ENCODE assay signal across 10 cellular contexts in the genomic region with DNA sequence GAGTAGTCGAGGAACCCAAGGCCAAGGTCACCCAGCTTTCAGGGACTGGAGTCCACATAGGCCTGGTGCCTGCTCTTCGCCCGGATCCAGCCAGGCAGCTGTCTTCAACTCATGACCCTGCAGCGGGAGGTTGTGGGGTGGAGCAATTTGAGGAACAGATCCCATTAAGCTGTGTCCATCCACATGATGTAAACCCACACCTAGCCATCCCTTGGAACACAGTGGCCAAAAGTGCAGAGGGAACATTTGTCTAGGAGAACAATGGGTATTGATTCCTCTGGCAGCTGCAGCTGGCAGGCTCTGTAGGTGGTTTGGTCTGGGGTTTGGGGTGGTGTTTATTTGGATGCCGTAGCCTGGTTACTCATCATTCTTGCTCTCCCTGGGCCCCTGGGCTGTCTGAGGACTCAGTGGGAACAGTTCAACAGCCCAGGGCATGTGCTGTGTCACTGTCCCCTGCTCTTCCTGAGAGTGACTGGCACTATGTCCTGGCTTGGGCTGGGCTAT.
DNase-seq lines count a peak whose midpoint lies in the region; ATAC-seq and TF ChIP-seq lines count a peak whose summit lies in the region.
"Had no signal": no experiment of that assay in that cellular context is flagged by ENCODE, and none has a peak within 500 bp of the region (broad histone marks: within the 10 kb centered on the region; RNA-seq: fewer than 3 reads in every experiment).

No MANE protein-coding gene starts in this region.

- H3K36me3 ChIP-seq in H7 (replicated peaks; ENCODE audit: control insufficient read depth, insufficient read depth, low read length) (no peaks in the 10 kb centered on the region), brain microvascular endothelial cell (replicated peaks) (no peaks in the 10 kb centered on the region), thyroid gland (no peaks in the 10 kb centered on the region)
- H3K36me3 ChIP-seq: cardiac muscle cell had no signal

- intact Hi-C loops in thyroid gland (cut with DNase I): no loop called here

- 82 to 86% methylated on average over 3 to 5 of the region's 5 CpGs for WGBS in thyroid gland, 2 donors

- H3K27ac ChIP-seq in angular gyrus (ENCODE audit: low read depth, low read length) (peak overlapping the region; percentile 63), brain microvascular endothelial cell (no peak overlapping the region), thyroid gland (no peak overlapping the region)
- H3K27ac ChIP-seq: cardiac muscle cell had no signal

- TF ChIP-seq CTCF in brain microvascular endothelial cell (IDR thresholded peaks at IDR 0.05; ENCODE audit: low read depth, low read length, missing control alignments) (no peak), thyroid gland (IDR thresholded peaks at IDR 0.05) (no peak)

- no peak for TF ChIP-seq POLR2A in thyroid gland (IDR thresholded peaks at IDR 0.05)

- no peaks in the 10 kb centered on the region for H3K27me3 ChIP-seq in H7 (ENCODE audit: control insufficient read depth, insufficient read depth, low read length)
- no peaks in the 10 kb centered on the region for H3K27me3 ChIP-seq in brain microvascular endothelial cell (replicated peaks)
- H3K27me3 ChIP-seq in thyroid gland: no peaks in the 10 kb centered on the region
- H3K27me3 ChIP-seq: cardiac muscle cell had no signal

- H3K9me3 ChIP-seq in thyroid gland: no peaks in the 10 kb centered on the region

- peaks cover under 1 to 11% of the 10 kb centered on the region in 2 donors for H3K4me1 ChIP-seq in thyroid gland

- ATAC-seq in SK-N-SH treated with all-trans-retinoic acid at 6 μM for 48 hours: no peak

- H3K4me3 ChIP-seq in H7 (ENCODE audit: insufficient read depth, low read depth, low read length): no peak overlapping the region
- no peak overlapping the region for H3K4me3 ChIP-seq in brain microvascular endothelial cell (ENCODE audit: low read depth, low read length)
- no peak overlapping the region for H3K4me3 ChIP-seq in thyroid gland (replicated peaks in 1 of 3)
- H3K4me3 ChIP-seq: cardiac muscle cell had no signal

- in situ Hi-C loops in brain microvascular endothelial cell (cut with HindIII; ENCODE audit: low pct_ligation_motif_present, low sequenced_read_pairs): no loop called here

- DNase-seq in COR-L47 (lab: John Stamatoyannopoulos, UW) (peak; percentile 96), NCI-H2029 (lab: John Stamatoyannopoulos, UW) (peak; percentile 71), mesenteric fat pad (ENCODE audit: low spot score) (peak; percentile 85), H7 (no peak), brain microvascular endothelial cell (no peak), thyroid gland (no peak)
- DNase-seq: activated CD8-positive, alpha-beta memory T cell treated with anti-CD3 and anti-CD28 coated beads, Interleukin-2, amount 50 U/mL, for 48 hours had no signal

TF ChIP-seq in SK-N-SH treated with all-trans-retinoic acid at 6 μM for 48 hours, 23 proteins besides CTCF, POLR2A, EP300 and RAD21:
- TF ChIP-seq, protein P1, sequence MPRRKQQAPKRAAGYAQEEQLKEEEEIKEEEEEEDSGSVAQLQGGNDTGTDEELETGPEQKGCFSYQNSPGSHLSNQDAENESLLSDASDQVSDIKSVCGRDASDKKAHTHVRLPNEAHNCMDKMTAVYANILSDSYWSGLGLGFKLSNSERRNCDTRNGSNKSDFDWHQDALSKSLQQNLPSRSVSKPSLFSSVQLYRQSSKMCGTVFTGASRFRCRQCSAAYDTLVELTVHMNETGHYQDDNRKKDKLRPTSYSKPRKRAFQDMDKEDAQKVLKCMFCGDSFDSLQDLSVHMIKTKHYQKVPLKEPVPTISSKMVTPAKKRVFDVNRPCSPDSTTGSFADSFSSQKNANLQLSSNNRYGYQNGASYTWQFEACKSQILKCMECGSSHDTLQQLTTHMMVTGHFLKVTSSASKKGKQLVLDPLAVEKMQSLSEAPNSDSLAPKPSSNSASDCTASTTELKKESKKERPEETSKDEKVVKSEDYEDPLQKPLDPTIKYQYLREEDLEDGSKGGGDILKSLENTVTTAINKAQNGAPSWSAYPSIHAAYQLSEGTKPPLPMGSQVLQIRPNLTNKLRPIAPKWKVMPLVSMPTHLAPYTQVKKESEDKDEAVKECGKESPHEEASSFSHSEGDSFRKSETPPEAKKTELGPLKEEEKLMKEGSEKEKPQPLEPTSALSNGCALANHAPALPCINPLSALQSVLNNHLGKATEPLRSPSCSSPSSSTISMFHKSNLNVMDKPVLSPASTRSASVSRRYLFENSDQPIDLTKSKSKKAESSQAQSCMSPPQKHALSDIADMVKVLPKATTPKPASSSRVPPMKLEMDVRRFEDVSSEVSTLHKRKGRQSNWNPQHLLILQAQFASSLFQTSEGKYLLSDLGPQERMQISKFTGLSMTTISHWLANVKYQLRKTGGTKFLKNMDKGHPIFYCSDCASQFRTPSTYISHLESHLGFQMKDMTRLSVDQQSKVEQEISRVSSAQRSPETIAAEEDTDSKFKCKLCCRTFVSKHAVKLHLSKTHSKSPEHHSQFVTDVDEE (CRISPR knock-in tag; IDR thresholded peaks at IDR 0.05): no peak
- no peak for TF ChIP-seq TOX (CRISPR knock-in tag; IDR thresholded peaks at IDR 0.05; ENCODE audit: borderline replicate concordance)
- TF ChIP-seq, protein P2, sequence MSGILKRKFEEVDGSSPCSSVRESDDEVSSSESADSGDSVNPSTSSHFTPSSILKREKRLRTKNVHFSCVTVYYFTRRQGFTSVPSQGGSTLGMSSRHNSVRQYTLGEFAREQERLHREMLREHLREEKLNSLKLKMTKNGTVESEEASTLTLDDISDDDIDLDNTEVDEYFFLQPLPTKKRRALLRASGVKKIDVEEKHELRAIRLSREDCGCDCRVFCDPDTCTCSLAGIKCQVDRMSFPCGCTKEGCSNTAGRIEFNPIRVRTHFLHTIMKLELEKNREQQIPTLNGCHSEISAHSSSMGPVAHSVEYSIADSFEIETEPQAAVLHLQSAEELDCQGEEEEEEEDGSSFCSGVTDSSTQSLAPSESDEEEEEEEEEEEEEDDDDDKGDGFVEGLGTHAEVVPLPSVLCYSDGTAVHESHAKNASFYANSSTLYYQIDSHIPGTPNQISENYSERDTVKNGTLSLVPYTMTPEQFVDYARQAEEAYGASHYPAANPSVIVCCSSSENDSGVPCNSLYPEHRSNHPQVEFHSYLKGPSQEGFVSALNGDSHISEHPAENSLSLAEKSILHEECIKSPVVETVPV (CRISPR knock-in tag; IDR thresholded peaks at IDR 0.05): no peak
- TF ChIP-seq SNAI2 (CRISPR knock-in tag; IDR thresholded peaks at IDR 0.05): no peak
- no peak for TF ChIP-seq ZFP3 (CRISPR knock-in tag; IDR thresholded peaks at IDR 0.05)
- TF ChIP-seq TCF4 (CRISPR knock-in tag; IDR thresholded peaks at IDR 0.05; ENCODE audit: borderline replicate concordance): no peak
- TF ChIP-seq ESRRG (CRISPR knock-in tag; IDR thresholded peaks at IDR 0.05): no peak
- no peak for TF ChIP-seq ARNTL (CRISPR knock-in tag; IDR thresholded peaks at IDR 0.05; ENCODE audit: borderline replicate concordance, low read depth)
- TF ChIP-seq, protein P3, sequence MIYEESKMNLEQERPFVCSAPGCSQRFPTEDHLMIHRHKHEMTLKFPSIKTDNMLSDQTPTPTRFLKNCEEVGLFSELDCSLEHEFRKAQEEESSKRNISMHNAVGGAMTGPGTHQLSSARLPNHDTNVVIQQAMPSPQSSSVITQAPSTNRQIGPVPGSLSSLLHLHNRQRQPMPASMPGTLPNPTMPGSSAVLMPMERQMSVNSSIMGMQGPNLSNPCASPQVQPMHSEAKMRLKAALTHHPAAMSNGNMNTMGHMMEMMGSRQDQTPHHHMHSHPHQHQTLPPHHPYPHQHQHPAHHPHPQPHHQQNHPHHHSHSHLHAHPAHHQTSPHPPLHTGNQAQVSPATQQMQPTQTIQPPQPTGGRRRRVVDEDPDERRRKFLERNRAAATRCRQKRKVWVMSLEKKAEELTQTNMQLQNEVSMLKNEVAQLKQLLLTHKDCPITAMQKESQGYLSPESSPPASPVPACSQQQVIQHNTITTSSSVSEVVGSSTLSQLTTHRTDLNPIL (CRISPR knock-in tag; IDR thresholded peaks at IDR 0.05; ENCODE audit: low read depth): no peak
- TF ChIP-seq ZNF70 (CRISPR knock-in tag; IDR thresholded peaks at IDR 0.05): no peak
- no peak for TF ChIP-seq RARB (CRISPR knock-in tag; IDR thresholded peaks at IDR 0.05)
- no peak for TF ChIP-seq BACH2 (CRISPR knock-in tag; IDR thresholded peaks at IDR 0.05; ENCODE audit: borderline replicate concordance)
- no peak for TF ChIP-seq OSR1 (CRISPR knock-in tag; IDR thresholded peaks at IDR 0.05)
- no peak for TF ChIP-seq ZFP30 (CRISPR knock-in tag; IDR thresholded peaks at IDR 0.05)
- no peak for TF ChIP-seq CSDC2 (CRISPR knock-in tag; IDR thresholded peaks at IDR 0.05)
- no peak for TF ChIP-seq ZNF565 (CRISPR knock-in tag; conservative IDR thresholded peaks at IDR 0.05; ENCODE audit: low read depth)

Comparison
In these comparisons a context has a peak if more than half of its experiments do, and no peak if none do; other contexts are left out.
1. DNase-seq: peak in COR-L47 (single experiment), NCI-H2029 (single experiment) and mesenteric fat pad (single experiment); none in H7 (single experiment), brain microvascular endothelial cell (single experiment) and thyroid gland (0 of 2).